ENCODE assay signal across 14 cellular contexts in the genomic region with DNA sequence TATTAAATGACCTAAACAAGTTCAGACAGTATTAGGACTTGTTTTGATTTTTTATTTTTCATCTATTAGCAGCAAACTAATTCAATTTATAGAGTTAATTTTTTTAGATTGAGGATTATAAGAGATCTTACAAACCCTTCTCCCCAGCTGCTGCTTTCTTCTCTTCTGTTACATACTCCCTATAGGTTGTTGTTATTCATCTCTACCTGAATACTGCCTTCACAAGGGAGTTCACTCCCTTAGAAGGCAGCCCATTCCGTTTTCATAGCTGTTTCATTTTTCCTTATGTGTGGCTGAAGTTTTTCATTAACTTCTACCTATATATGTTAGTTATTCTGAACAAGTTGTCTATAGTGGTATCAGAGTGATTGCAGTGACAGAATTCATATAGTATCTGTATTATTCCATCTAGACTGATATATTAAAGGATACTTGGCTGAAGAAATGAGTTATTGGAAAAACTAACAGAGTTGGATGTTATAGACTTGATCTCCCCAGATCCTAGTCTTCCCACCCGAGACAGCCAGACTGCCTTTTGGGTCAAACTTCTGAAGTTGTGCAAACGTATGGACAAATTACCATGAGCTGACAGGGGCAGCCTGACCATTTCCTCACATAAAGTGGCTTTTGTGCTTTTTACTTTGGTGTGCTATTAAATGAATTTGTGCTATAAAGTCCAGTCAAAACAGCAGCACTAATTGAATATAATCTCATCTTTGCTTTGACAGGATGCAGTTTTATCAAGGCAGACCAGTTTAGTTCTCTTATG. TPM values are rescaled to one million over a fixed set of nuclear protein-coding genes. Genes with fewer than 3 reads are reported as not detected.
DNase-seq lines count a peak whose midpoint lies in the region; ATAC-seq, FAIRE-seq and TF ChIP-seq lines count a peak whose summit lies in the region.
"Had no signal": no experiment of that assay in that cellular context is flagged by ENCODE, and none has a peak within 500 bp of the region (broad histone marks: within the 10 kb centered on the region; RNA-seq: fewer than 3 reads in every experiment).

No MANE protein-coding gene starts in this region.

- ATAC-seq in A549 (peak in 1 of 2 experiments; percentile 26; a peak in 2 of 6 replicates), DND-41 (ENCODE audit: insufficient read depth, low read depth) (no peak), left lung (no peak)
- ATAC-seq in activated T-helper 17 cell treated with anti-CD3 and anti-CD28 coated beads, Interleukin-2, amount 50 U/mL, for 72 hours (replicated peaks), result no peak
- ATAC-seq: mucosa of descending colon had no signal

- peaks cover 100% of the 10 kb centered on the region for H3K36me3 Mint-ChIP-seq in activated T-helper 17 cell treated with anti-CD3 and anti-CD28 coated beads, Interleukin-2, amount 50 U/mL, for 72 hours (ENCODE audit: low read depth)
- no peaks in the 10 kb centered on the region for H3K36me3 Mint-ChIP-seq in immature natural killer cell

- peak overlapping the region; percentile 91 for H3K4me2 ChIP-seq in A549
- peak overlapping the region; percentile 17; the same call in 1 of the 2 replicates for H3K4me2 ChIP-seq in DND-41 (ENCODE audit: insufficient read depth, low read length)

- H3K4me1 ChIP-seq in A549 (peaks cover 100% of the 10 kb centered on the region), DND-41 (ENCODE audit: insufficient read depth, low read length) (peaks cover 35% of the 10 kb centered on the region), left lung (peaks cover 19 to 91% of the 10 kb centered on the region in 2 donors)

- H3K9ac ChIP-seq in DND-41 (ENCODE audit: low read depth, low read length), result no peak overlapping the region

- WGBS in A549 (ENCODE audit: missing lambda C conversion rate), result 34% methylated on average over 3 of the region's 3 CpGs

- H3K9me3 ChIP-seq in A549 (no peaks in the 10 kb centered on the region), DND-41 (ENCODE audit: insufficient read depth, low read length, severe bottlenecking) (no peaks in the 10 kb centered on the region), left lung (no peaks in the 10 kb centered on the region)
- H3K9me3 ChIP-seq: esophagus squamous epithelium, mucosa of descending colon, vagina had no signal

- no peak for TF ChIP-seq RAD21 in A549 (conservative IDR thresholded peaks at IDR 0.05 in 1 of 2, IDR thresholded peaks at IDR 0.05 in 1 of 2)

- TF ChIP-seq CTCF in A549 (IDR thresholded peaks at IDR 0.05) (no peak), DND-41 (IDR thresholded peaks at IDR 0.05; ENCODE audit: borderline replicate concordance, extremely low read depth, low read length, poor library complexity, severe bottlenecking) (no peak), left lung (IDR thresholded peaks at IDR 0.05) (no peak)

- no peaks in the 10 kb centered on the region for H3K9me3 Mint-ChIP-seq in activated T-helper 17 cell treated with anti-CD3 and anti-CD28 coated beads, Interleukin-2, amount 50 U/mL, for 72 hours
- no peaks in the 10 kb centered on the region for H3K9me3 Mint-ChIP-seq in immature natural killer cell

- H3K27me3 ChIP-seq in DND-41 (ENCODE audit: insufficient read depth, low read length, poor library complexity) (no peaks in the 10 kb centered on the region), left lung (no peaks in the 10 kb centered on the region)
- H3K27me3 ChIP-seq: esophagus squamous epithelium, vagina had no signal

- no peak for FAIRE-seq in A549 (lab: Jason Lieb, UNC)
- FAIRE-seq: bronchial epithelial cell had no signal

- TF ChIP-seq POLR2A in A549 (IDR thresholded peaks at IDR 0.05; ENCODE audit: low read length), result no peak

- peaks cover 76% of the 10 kb centered on the region; the same call in 1 of the 2 replicates for H4K20me1 ChIP-seq in DND-41 (ENCODE audit: insufficient read depth, low read length)

- POLR2A ChIA-PET in A549 (lab: Yijun Ruan, JAX), result interaction anchor here (0.8 to 1.6 kb wide), 2 partner anchors 9 kb away, joined by 3 to 5 read pairs; a partner anchor contains a TSS

- TF ChIP-seq EP300 in A549 (IDR thresholded peaks at IDR 0.05), result no peak

- H3K27ac ChIP-seq in A549, result peak overlapping the region; percentile 7 to 73; a peak in 4 of 6 replicates
- H3K27ac ChIP-seq in DND-41 (ENCODE audit: low read length), result no peak overlapping the region
- H3K27ac ChIP-seq in left lung, result peak overlapping the region in 1 of 2 donors; percentile 45
- H3K27ac ChIP-seq: esophagus squamous epithelium, vagina had no signal

- CTCF ChIA-PET in A549 (lab: Yijun Ruan, JAX), result interaction anchor here (0.6 to 1.3 kb wide), 3 partner anchors 39 to 387 kb away, joined by 3 read pairs; no protein-coding TSS in a partner anchor

- intact Hi-C loops in left lung (cut with DNase I), result no loop called here
- intact Hi-C loops in posterior cingulate gyrus (cut with DNase I), result no loop called here

- H3K27me3 Mint-ChIP-seq in activated T-helper 17 cell treated with anti-CD3 and anti-CD28 coated beads, Interleukin-2, amount 50 U/mL, for 72 hours, result no peaks in the 10 kb centered on the region
- peaks cover 0 to 2% (median 2%) of the 10 kb centered on the region in 3 donors for H3K27me3 Mint-ChIP-seq in immature natural killer cell (ENCODE audit: low read depth in 3 of 3)

- H3K4me3 ChIP-seq in A549 (0 out of 3 replicates have a peak overlapping the region, but pooled peaks have one; percentile 4), DND-41 (ENCODE audit: low read depth in 1 of 2, low read length in 2 of 2) (no peak overlapping the region), left lung (no peak overlapping the region)
- H3K4me3 ChIP-seq: esophagus squamous epithelium, mucosa of descending colon, vagina had no signal

- DNase-seq in A549 (ENCODE audit: low read depth in 1 of 2, low spot score in 1 of 2) (no peak), DND-41 (no peak), immature natural killer cell (no peak), left lung (no peak), posterior cingulate gyrus (no peak), NCI-H128 (lab: John Stamatoyannopoulos, UW; ENCODE audit: unreplicated experiment) (no peak), GOT3 (lab: John Stamatoyannopoulos, UW) (no peak)
- DNase-seq: activated CD8-positive, alpha-beta memory T cell treated with anti-CD3 and anti-CD28 coated beads, Interleukin-2, amount 50 U/mL, for 4 hours; esophagus squamous epithelium; mucosa of descending colon; NCI-H2029 treated with DMSO at 0.1 percent for 48 hours had no signal

- peaks cover 99% of the 10 kb centered on the region for H3K79me2 ChIP-seq in DND-41 (ENCODE audit: insufficient read depth, low read length)

- no peak overlapping the region for H2AFZ ChIP-seq in DND-41 (ENCODE audit: low read depth, low read length)

- peak overlapping the region; percentile 91 for H3K4me3 Mint-ChIP-seq in activated T-helper 17 cell treated with anti-CD3 and anti-CD28 coated beads, Interleukin-2, amount 50 U/mL, for 72 hours
- peak overlapping the region in 4 of 5 donors; percentile 9 to 59 (median 35) for H3K4me3 Mint-ChIP-seq in immature natural killer cell

- H3K4me1 Mint-ChIP-seq in activated T-helper 17 cell treated with anti-CD3 and anti-CD28 coated beads, Interleukin-2, amount 50 U/mL, for 72 hours, result peaks cover 37% of the 10 kb centered on the region
- peaks cover 80 to 95% of the 10 kb centered on the region in 2 donors for H3K4me1 Mint-ChIP-seq in immature natural killer cell

- peak overlapping the region; percentile 76 for H3K27ac Mint-ChIP-seq in activated T-helper 17 cell treated with anti-CD3 and anti-CD28 coated beads, Interleukin-2, amount 50 U/mL, for 72 hours
- H3K27ac Mint-ChIP-seq in immature natural killer cell, result peak overlapping the region in 4 of 6 donors; percentile 26 to 65 (median 42)

- H3K36me3 ChIP-seq in DND-41 (ENCODE audit: insufficient read depth, low read length) (peaks cover 71% of the 10 kb centered on the region), left lung (peaks cover 0 to 4% of the 10 kb centered on the region in 2 donors)
- H3K36me3 ChIP-seq: esophagus squamous epithelium, vagina had no signal

TF ChIP-seq in A549, 52 proteins besides CTCF, POLR2A, EP300 and RAD21:
- no peak for TF ChIP-seq CHD4 (IDR thresholded peaks at IDR 0.05; ENCODE audit: borderline replicate concordance)
- no peak for TF ChIP-seq PHF8 (IDR thresholded peaks at IDR 0.05; ENCODE audit: borderline replicate concordance, low read depth)
- no peak for TF ChIP-seq SREBF2 (IDR thresholded peaks at IDR 0.05)
- no peak for TF ChIP-seq HOXB13 (CRISPR knock-in tag; IDR thresholded peaks at IDR 0.05; ENCODE audit: low read depth)
- no peak for TF ChIP-seq RFX5 (IDR thresholded peaks at IDR 0.05)
- TF ChIP-seq, protein P1, sequence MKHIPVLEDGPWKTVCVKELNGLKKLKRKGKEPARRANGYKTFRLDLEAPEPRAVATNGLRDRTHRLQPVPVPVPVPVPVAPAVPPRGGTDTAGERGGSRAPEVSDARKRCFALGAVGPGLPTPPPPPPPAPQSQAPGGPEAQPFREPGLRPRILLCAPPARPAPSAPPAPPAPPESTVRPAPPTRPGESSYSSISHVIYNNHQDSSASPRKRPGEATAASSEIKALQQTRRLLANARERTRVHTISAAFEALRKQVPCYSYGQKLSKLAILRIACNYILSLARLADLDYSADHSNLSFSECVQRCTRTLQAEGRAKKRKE (CRISPR knock-in tag; IDR thresholded peaks at IDR 0.05; ENCODE audit: low read depth), result no peak
- no peak for TF ChIP-seq MAFK (IDR thresholded peaks at IDR 0.05; ENCODE audit: partially characterized antibody)
- TF ChIP-seq, protein P2, sequence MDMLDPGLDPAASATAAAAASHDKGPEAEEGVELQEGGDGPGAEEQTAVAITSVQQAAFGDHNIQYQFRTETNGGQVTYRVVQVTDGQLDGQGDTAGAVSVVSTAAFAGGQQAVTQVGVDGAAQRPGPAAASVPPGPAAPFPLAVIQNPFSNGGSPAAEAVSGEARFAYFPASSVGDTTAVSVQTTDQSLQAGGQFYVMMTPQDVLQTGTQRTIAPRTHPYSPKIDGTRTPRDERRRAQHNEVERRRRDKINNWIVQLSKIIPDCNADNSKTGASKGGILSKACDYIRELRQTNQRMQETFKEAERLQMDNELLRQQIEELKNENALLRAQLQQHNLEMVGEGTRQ (IDR thresholded peaks at IDR 0.05), result no peak
- no peak for TF ChIP-seq FOSB (CRISPR knock-in tag; IDR thresholded peaks at IDR 0.05)
- TF ChIP-seq GATA3 (IDR thresholded peaks at IDR 0.05; ENCODE audit: borderline replicate concordance), result no peak
- TF ChIP-seq MYC (IDR thresholded peaks at IDR 0.05; ENCODE audit: borderline replicate concordance, low read length), result no peak

RNA-seq across cellular contexts. Expression of a gene that starts 8.7 kb away (rescaled TPM):
- 221 and 269 TPM in 2 replicates for polyA plus RNA-seq in A549 (2011; rRNA removed)
- polyA plus RNA-seq in A549 (2012; cell fraction: cytosol; rRNA removed), result 27.9 and 32.7 TPM in 2 replicates
- 49.7 and 80.3 TPM in 2 replicates for polyA plus RNA-seq in A549 (2012; cell fraction: nucleus; rRNA removed)
- 270 to 321 TPM (median 286 TPM) in 3 replicates for polyA plus RNA-seq in A549 (2017; fragmentation: RNase III; extraction: RNeasy Plus Mini Kit Qiagen cat#74134 plus additional on column Dnase treatment)
- 194 and 213 TPM in 2 replicates for polyA minus RNA-seq in A549 (2011; rRNA and poly(A)+ RNA removed)
- 100 to 1,000 TPM; 280 to 311 TPM for total RNA-seq in activated T-helper 17 cell treated with anti-CD3 and anti-CD28 coated beads, Interleukin-2, amount 50 U/mL, for 72 hours
- 10 to 100 TPM; 20.5 to 37.8 (median 29.7) TPM for polyA plus RNA-seq in immature natural killer cell
- 100 to 1,000 TPM; 192 to 346 TPM for total RNA-seq in left lung
